2 cellular contexts compared by ENCODE assay signal in the genomic region with DNA sequence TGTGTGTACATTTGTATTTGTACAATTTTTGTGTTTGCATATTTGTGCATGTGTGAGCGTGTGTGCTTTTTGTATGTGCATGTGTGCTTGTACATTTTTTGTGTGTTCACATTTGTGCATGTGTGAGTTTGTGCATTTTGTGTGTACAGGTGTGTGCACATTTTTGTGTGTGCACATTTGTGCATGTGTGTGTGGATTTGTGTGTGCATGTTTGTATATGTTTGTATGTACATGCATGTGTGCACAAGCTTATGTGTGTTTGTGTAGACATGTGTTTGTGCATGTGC.
TF ChIP-seq lines count a peak whose summit lies in the region.

No MANE protein-coding gene starts in this region.

TF ChIP-seq in IMR-90, 13 proteins besides CTCF, POLR2A, EP300 and RAD21:
- TF ChIP-seq RCOR1 (IDR thresholded peaks at IDR 0.05; ENCODE audit: insufficient replicate concordance, low read length): no peak
- no peak for TF ChIP-seq ELK1 (IDR thresholded peaks at IDR 0.05; ENCODE audit: borderline replicate concordance, low read depth, low read length)
- TF ChIP-seq, protein P1, sequence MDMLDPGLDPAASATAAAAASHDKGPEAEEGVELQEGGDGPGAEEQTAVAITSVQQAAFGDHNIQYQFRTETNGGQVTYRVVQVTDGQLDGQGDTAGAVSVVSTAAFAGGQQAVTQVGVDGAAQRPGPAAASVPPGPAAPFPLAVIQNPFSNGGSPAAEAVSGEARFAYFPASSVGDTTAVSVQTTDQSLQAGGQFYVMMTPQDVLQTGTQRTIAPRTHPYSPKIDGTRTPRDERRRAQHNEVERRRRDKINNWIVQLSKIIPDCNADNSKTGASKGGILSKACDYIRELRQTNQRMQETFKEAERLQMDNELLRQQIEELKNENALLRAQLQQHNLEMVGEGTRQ (IDR thresholded peaks at IDR 0.05; ENCODE audit: low read depth, low read length): no peak
TF ChIP-seq in IMR-90: peak in this region for 0.

TF ChIP-seq in SK-N-SH, 30 proteins besides CTCF, POLR2A, EP300 and RAD21:
- TF ChIP-seq YY1 (IDR thresholded peaks at IDR 0.05; ENCODE audit: low read depth) (no peak), TAF1 (IDR thresholded peaks at IDR 0.05; ENCODE audit: borderline replicate concordance, low read depth, low read length) (no peak), GABPA (IDR thresholded peaks at IDR 0.05; ENCODE audit: low read depth) (no peak), TEAD4 (IDR thresholded peaks at IDR 0.05; ENCODE audit: borderline replicate concordance, insufficient read depth) (no peak), FOXJ3 (CRISPR knock-in tag; IDR thresholded peaks at IDR 0.05) (no peak), MEF2A (IDR thresholded peaks at IDR 0.05; ENCODE audit: borderline replicate concordance, low read depth) (no peak), NRF1 (IDR thresholded peaks at IDR 0.05; ENCODE audit: low read depth, low read length) (no peak), IRF3 (IDR thresholded peaks at IDR 0.05; ENCODE audit: low read depth, low read length) (no peak), ELF1 (IDR thresholded peaks at IDR 0.05) (no peak), RFX5 (IDR thresholded peaks at IDR 0.05; ENCODE audit: low read length) (no peak), GATA2 (CRISPR knock-in tag; IDR thresholded peaks at IDR 0.05) (no peak), NFIC (IDR thresholded peaks at IDR 0.05; ENCODE audit: borderline replicate concordance) (no peak), RCOR1 (IDR thresholded peaks at IDR 0.05; ENCODE audit: low read length) (no peak)
- TF ChIP-seq, protein P2, sequence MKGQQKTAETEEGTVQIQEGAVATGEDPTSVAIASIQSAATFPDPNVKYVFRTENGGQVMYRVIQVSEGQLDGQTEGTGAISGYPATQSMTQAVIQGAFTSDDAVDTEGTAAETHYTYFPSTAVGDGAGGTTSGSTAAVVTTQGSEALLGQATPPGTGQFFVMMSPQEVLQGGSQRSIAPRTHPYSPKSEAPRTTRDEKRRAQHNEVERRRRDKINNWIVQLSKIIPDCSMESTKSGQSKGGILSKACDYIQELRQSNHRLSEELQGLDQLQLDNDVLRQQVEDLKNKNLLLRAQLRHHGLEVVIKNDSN (IDR thresholded peaks at IDR 0.05; ENCODE audit: borderline replicate concordance, low read depth): no peak
- TF ChIP-seq, protein P3, sequence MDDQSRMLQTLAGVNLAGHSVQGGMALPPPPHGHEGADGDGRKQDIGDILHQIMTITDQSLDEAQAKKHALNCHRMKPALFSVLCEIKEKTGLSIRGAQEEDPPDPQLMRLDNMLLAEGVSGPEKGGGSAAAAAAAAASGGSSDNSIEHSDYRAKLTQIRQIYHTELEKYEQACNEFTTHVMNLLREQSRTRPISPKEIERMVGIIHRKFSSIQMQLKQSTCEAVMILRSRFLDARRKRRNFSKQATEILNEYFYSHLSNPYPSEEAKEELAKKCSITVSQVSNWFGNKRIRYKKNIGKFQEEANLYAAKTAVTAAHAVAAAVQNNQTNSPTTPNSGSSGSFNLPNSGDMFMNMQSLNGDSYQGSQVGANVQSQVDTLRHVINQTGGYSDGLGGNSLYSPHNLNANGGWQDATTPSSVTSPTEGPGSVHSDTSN (IDR thresholded peaks at IDR 0.05): no peak
TF ChIP-seq in SK-N-SH: peak in this region for 0.
